In the genomic region with DNA sequence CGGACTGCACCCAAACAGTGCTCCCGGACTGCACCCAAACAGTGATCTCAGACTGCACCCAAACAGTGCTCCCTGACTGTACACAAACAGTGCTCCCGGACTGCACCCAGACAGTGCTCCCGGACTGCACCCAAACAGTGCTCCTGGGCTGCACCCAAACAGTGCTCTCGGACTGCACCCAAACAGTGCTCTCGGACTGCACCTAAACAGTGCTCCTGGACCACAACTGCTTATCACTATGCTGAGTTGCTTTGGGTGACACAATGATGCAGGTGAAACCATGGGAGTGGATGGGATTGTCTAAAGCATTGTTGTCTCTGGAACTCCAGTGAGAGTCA, we compare ENCODE assay signal across 27 cellular contexts.
"Had no signal": no experiment of that assay in that cellular context is flagged by ENCODE, and none has a peak within 500 bp of the region (broad histone marks: within the 10 kb centered on the region; RNA-seq: fewer than 3 reads in every experiment).

No MANE protein-coding gene starts in this region.

- H3K27me3 ChIP-seq: colonic mucosa, dorsolateral prefrontal cortex, gastrocnemius medialis, gastroesophageal sphincter, heart left ventricle had no signal

- H3K36me3 ChIP-seq: colonic mucosa, esophagus muscularis mucosa, esophagus squamous epithelium, gastrocnemius medialis, gastroesophageal sphincter, heart left ventricle, heart right ventricle had no signal

- H3K4me3 ChIP-seq: colonic mucosa, coronary artery, dorsolateral prefrontal cortex, esophagus muscularis mucosa, esophagus squamous epithelium, gastrocnemius medialis, gastroesophageal sphincter, heart left ventricle, heart right ventricle had no signal

- DNase-seq: colonic mucosa; cortex of kidney; dermis blood vessel endothelial cell; dorsolateral prefrontal cortex; effector CD4-positive, alpha-beta T cell; effector CD8-positive, alpha-beta T cell; effector memory CD4-positive, alpha-beta T cell; effector memory CD8-positive, alpha-beta T cell; endodermal cell; erythroblast; esophagus squamous epithelium; foreskin fibroblast; gastrocnemius medialis; glutamatergic neuron; head of caudate nucleus; heart left ventricle; heart right ventricle had no signal

- FAIRE-seq: colon, endometrium, endothelial cell of umbilical vein, frontal cortex had no signal

- H3K27ac ChIP-seq: colonic mucosa, dorsolateral prefrontal cortex, epithelial cell of prostate, esophagus muscularis mucosa, foreskin keratinocyte, gastroesophageal sphincter, heart left ventricle had no signal

- ATAC-seq: effector memory CD8-positive, alpha-beta T cell; esophagus mucosa; foreskin keratinocyte had no signal

- H3K4me1 ChIP-seq: colonic mucosa, foreskin keratinocyte had no signal

- H3K9me3 ChIP-seq: colonic mucosa, esophagus muscularis mucosa, esophagus squamous epithelium, gastrocnemius medialis, gastroesophageal sphincter, heart left ventricle, heart right ventricle had no signal
